Comparison of ENCODE assay signal across 16 cellular contexts in the genomic region with DNA sequence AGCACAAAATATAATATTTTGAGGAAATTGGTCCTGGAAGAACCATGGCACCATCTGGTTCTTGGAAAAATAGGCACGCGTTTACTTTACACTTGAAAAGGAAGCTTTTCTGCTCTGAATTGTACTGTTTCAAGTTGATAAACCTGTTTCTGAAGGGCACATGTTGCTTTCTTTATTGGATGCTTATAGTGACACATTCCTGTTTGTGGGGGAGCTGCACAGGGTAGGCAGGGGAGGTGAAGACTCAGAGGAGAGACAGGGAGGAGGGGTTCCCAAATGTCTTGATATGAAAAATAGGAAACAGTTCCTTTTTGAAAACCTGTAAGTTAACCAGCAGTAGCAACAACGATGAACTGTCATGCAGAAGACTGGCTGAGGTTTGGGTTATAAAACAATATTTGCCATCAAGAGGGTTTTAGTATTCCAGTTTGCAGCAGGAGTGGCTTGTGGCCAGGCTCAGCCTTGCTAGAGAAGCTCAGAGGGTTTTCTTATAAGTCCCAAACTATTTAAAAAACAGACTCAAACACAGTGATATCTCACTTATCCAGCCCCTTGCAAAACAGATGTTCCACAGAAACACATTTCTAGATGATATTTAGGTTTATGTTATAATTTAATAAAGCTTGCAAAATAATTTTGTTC.
"Had no signal": no experiment of that assay in that cellular context is flagged by ENCODE, and none has a peak within 500 bp of the region (broad histone marks: within the 10 kb centered on the region; RNA-seq: fewer than 3 reads in every experiment).

No MANE protein-coding gene starts in this region.

- H3K27me3 ChIP-seq: cardiac muscle cell, esophagus muscularis mucosa, tibial nerve, uterus had no signal

- H3K4me3 Mint-ChIP-seq: activated naive CD4-positive, alpha-beta T cell treated with anti-CD3 and anti-CD28 coated beads, Interleukin-2, amount 50 U/mL, for 24 hours; natural killer cell; T-helper 2 cell treated with Interferon-gamma antibody and Interleukin-4, amounts not matched to agents 5 μg/mL and 100 μg/mL, for 36 hours had no signal

- H3K27ac Mint-ChIP-seq: activated naive CD4-positive, alpha-beta T cell treated with anti-CD3 and anti-CD28 coated beads, Interleukin-2, amount 50 U/mL, for 24 hours; natural killer cell; T-helper 2 cell treated with Interferon-gamma antibody and Interleukin-4, amounts not matched to agents 5 μg/mL and 100 μg/mL, for 36 hours had no signal

- H3K27ac ChIP-seq: cardiac muscle cell, esophagus muscularis mucosa, spleen, tibial nerve, uterus had no signal

- H3K9me3 ChIP-seq: esophagus muscularis mucosa, spleen, tibial nerve, uterus had no signal

- H3K4me1 ChIP-seq: esophagus muscularis mucosa, spleen, uterus had no signal

- H3K36me3 Mint-ChIP-seq: natural killer cell had no signal

- DNase-seq: activated CD4-positive, alpha-beta T cell treated with anti-CD3 and anti-CD28 coated beads, Interleukin-2, amount 50 U/mL, for 4 hours; activated gamma-delta T cell; dermis blood vessel endothelial cell; effector memory CD4-positive, alpha-beta T cell; natural killer cell; nucleus accumbens; retina; spleen; stimulated activated CD4-positive, alpha-beta T cell treated with anti-CD3 and anti-CD28 coated beads, Interleukin-4, amount 100 ng/mL, for 4 hours; stimulated activated naive CD4-positive, alpha-beta T cell; uterus had no signal

- H3K4me3 ChIP-seq: cardiac muscle cell, esophagus muscularis mucosa, spleen, tibial nerve, uterus had no signal

- H3K4me1 Mint-ChIP-seq: activated naive CD4-positive, alpha-beta T cell treated with anti-CD3 and anti-CD28 coated beads, Interleukin-2, amount 50 U/mL, for 24 hours; natural killer cell had no signal

- ATAC-seq: natural killer cell had no signal

- H3K36me3 ChIP-seq: cardiac muscle cell, esophagus muscularis mucosa, spleen, tibial nerve, uterus had no signal
